In genomic region chr21:37593015-37593414, GRCh38 we compare ENCODE assay signal across 17 cellular contexts.
A peak's percentile ranks its signal among the peaks of the same experiment; 100 is the strongest.
DNase-seq lines count a peak whose midpoint lies in the region; ATAC-seq and TF ChIP-seq lines count a peak whose summit lies in the region.
"Had no signal": no experiment of that assay in that cellular context is flagged by ENCODE, and none has a peak within 500 bp of the region (broad histone marks: within the 10 kb centered on the region; RNA-seq: fewer than 3 reads in every experiment).

No MANE protein-coding gene starts in this region.

- no peaks in the 10 kb centered on the region for H3K9me3 ChIP-seq in heart left ventricle
- no peaks in the 10 kb centered on the region for H3K9me3 ChIP-seq in left ventricle myocardium inferior (replicated peaks)
- no peaks in the 10 kb centered on the region for H3K9me3 ChIP-seq in upper lobe of right lung

- H3K4me3 ChIP-seq in heart left ventricle (no peak overlapping the region), left ventricle myocardium inferior (no peak overlapping the region), upper lobe of right lung (no peak overlapping the region)
- H3K4me3 ChIP-seq: dorsolateral prefrontal cortex, esophagus squamous epithelium had no signal

- DNase-seq in heart left ventricle (no peak), Right ventricle myocardium inferior (ENCODE audit: missing footprints) (no peak), NCI-H69 (lab: John Stamatoyannopoulos, UW) (peak; percentile 84), left ventricle myocardium inferior (no peak), retina (peak; percentile 65), upper lobe of right lung (no peak), OCI-M2 (lab: John Stamatoyannopoulos, UW; ENCODE audit: unreplicated experiment) (no peak)
- DNase-seq in stimulated activated CD4-positive, alpha-beta T cell treated with anti-CD3 and anti-CD28 coated beads, Interleukin-4, amount 100 ng/mL, for 1 hour = no peak
- DNase-seq: activated CD4-positive, alpha-beta T cell treated with anti-CD3 and anti-CD28 coated beads, Interleukin-2, amount 10 ng/mL, durations not matched to agents 7 days and 5 days; activated naive CD4-positive, alpha-beta T cell treated with anti-CD3 and anti-CD28 coated beads, Interleukin-2, amount 10 ng/mL, durations not matched to agents 7 days and 5 days; brain microvascular endothelial cell; CD4-positive, alpha-beta memory T cell; DMS79 treated with DMSO at 0.1 percent for 48 hours; dorsolateral prefrontal cortex; esophagus squamous epithelium; stimulated activated CD4-positive, alpha-beta T cell treated with anti-CD3 and anti-CD28 coated beads, Interleukin-1b, Interleukin-23, amount 100 ng/mL, for 48 hours had no signal

- ATAC-seq in heart left ventricle (peak; percentile 23 to 73 (median 48)), Right ventricle myocardium inferior (no peak), upper lobe of right lung (no peak)
- ATAC-seq: sciatic nerve had no signal

- H3K4me1 ChIP-seq in heart left ventricle = peaks cover 0 to 16% (median 6%) of the 10 kb centered on the region in 12 donors
- H3K4me1 ChIP-seq in left ventricle myocardium inferior = peaks cover 21% of the 10 kb centered on the region
- H3K4me1 ChIP-seq in upper lobe of right lung = no peaks in the 10 kb centered on the region
- H3K4me1 ChIP-seq: esophagus squamous epithelium had no signal

- TF ChIP-seq POLR2A in heart left ventricle (IDR thresholded peaks at IDR 0.05) = no peak

- TF ChIP-seq CTCF in heart left ventricle (IDR thresholded peaks at IDR 0.05) = peak in 1 of 12 donors; percentile 5
- no peak for TF ChIP-seq CTCF in left ventricle myocardium inferior (IDR thresholded peaks at IDR 0.05; ENCODE audit: borderline replicate concordance)
- TF ChIP-seq CTCF in upper lobe of right lung (IDR thresholded peaks at IDR 0.05) = no peak

- WGBS in heart left ventricle, 4 donors = 51 to 63% (median 57%) methylated on average over 5 of the region's 5 CpGs

- H3K36me3 ChIP-seq in heart left ventricle (no peaks in the 10 kb centered on the region), left ventricle myocardium inferior (no peaks in the 10 kb centered on the region), upper lobe of right lung (no peaks in the 10 kb centered on the region)
- H3K36me3 ChIP-seq: brain microvascular endothelial cell, esophagus squamous epithelium had no signal

- H3K27me3 ChIP-seq in heart left ventricle = no peaks in the 10 kb centered on the region
- H3K27me3 ChIP-seq in left ventricle myocardium inferior (ENCODE audit: low read depth) = no peaks in the 10 kb centered on the region
- H3K27me3 ChIP-seq in upper lobe of right lung = no peaks in the 10 kb centered on the region
- H3K27me3 ChIP-seq: brain microvascular endothelial cell, dorsolateral prefrontal cortex, esophagus squamous epithelium had no signal

- intact Hi-C loops in heart left ventricle (cut with DNase I) = no loop called here
- intact Hi-C loops in Right ventricle myocardium inferior (cut with DNase I) = no loop called here
- intact Hi-C loops in left ventricle myocardium inferior (cut with micrococcal nuclease) = no loop called here
- intact Hi-C loops in upper lobe of right lung (cut with DNase I) = no loop called here

- H3K27ac ChIP-seq in heart left ventricle (peak overlapping the region in 2 of 12 donors; percentile 37 to 55), left ventricle myocardium inferior (replicated peaks) (peak overlapping the region; percentile 62), upper lobe of right lung (no peak overlapping the region)
- H3K27ac ChIP-seq: brain microvascular endothelial cell, dorsolateral prefrontal cortex, esophagus squamous epithelium had no signal

Comparison
In these comparisons a context has a peak if more than half of its experiments do, and no peak if none do; other contexts are left out.
1. ATAC-seq: peak in heart left ventricle (4 of 4); none in Right ventricle myocardium inferior (single experiment) and upper lobe of right lung (single experiment).
2. DNase-seq: peak in NCI-H69 (single experiment) and retina (single experiment); none in heart left ventricle (0 of 5), Right ventricle myocardium inferior (single experiment), left ventricle myocardium inferior (single experiment), upper lobe of right lung (single experiment), stimulated activated CD4-positive, alpha-beta T cell treated with anti-CD3 and anti-CD28 coated beads, Interleukin-4, amount 100 ng/mL, for 1 hour (single experiment) and OCI-M2 (single experiment).